Comparison of ENCODE assay signal across 8 cellular contexts in the genomic region with DNA sequence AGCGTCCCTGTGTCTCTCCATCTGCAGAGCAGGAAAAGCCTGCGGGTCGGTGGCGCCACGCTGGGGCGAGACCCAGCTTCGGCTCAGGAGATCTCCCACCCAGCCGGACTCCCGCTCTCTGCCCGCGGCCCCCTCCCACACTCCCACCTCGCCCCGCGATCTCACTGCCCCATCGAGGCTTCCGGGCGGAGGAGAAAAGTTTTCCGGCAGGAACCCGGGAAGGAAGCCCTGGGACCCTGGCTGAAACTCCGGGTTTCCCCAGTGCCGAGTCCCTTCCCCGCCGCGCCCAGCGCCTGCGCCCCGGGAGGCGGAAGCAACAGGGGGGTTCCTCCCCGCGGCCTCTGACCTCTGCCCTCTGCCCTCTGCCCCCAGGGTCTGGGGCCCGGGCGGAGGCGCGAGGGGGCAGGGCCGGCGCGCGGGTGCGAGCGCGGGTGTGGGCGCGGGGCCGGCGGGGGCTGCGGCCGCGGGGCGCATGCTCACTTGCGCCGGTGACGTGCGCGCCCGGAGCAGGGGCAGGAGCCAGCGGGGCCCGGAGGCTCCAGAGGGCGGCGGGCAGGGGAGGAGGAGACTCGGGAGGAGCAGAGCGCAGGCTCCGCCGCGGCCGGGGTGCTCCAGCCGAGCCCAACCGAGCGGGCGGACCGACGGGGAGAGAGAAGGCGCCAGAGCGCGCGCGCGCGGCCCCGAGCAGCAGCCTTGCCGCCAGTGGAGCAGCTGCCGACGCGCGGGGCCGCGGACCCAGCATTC. TPM values are rescaled to one million over a fixed set of nuclear protein-coding genes. Genes with fewer than 3 reads are reported as not detected.
DNase-seq lines count a peak whose midpoint lies in the region; ATAC-seq, FAIRE-seq and TF ChIP-seq lines count a peak whose summit lies in the region.

A gene (plus strand): TSS at position 541 of the 744 bp plus-strand sequence. CDS start 379 bp downstream, outside the sequence.

- H3K27ac ChIP-seq in right atrium auricular region: peak within 1 kb of the TSS; percentile 95 to 98
- peak within 1 kb of the TSS; percentile 90 for H3K27ac ChIP-seq in urinary bladder (ENCODE audit: low read depth)

- TF ChIP-seq POLR2A in GM12892 (IDR thresholded peaks at IDR 0.05; ENCODE audit: low read depth, low read length): peak; percentile 81

- H3K36me3 Mint-ChIP-seq in T-helper 2 cell treated with Interferon-gamma antibody and Interleukin-4, amounts not matched to agents 5 μg/mL and 100 μg/mL, for 36 hours (ENCODE audit: low read depth): peaks cover 3% of the 10 kb centered on the region

- peak in 1 of 2 donors; percentile 50 for TF ChIP-seq CTCF in right atrium auricular region (IDR thresholded peaks at IDR 0.05)

- H3K27me3 ChIP-seq in right atrium auricular region: no peaks in the 10 kb centered on the region

- H3K4me3 Mint-ChIP-seq in T-helper 2 cell treated with Interferon-gamma antibody and Interleukin-4, amounts not matched to agents 5 μg/mL and 100 μg/mL, for 36 hours: peak within 1 kb of the TSS; percentile 90

- peaks cover 0 to 41% of the 10 kb centered on the region in 2 donors for H3K4me1 ChIP-seq in right atrium auricular region
- H3K4me1 ChIP-seq in urinary bladder (ENCODE audit: insufficient read depth): no peaks in the 10 kb centered on the region

- ATAC-seq in HG02623 (IDR thresholded peaks at IDR 0.05; ENCODE audit: unreplicated experiment): peak; percentile 69

- peak within 1 kb of the TSS; percentile 92 for H3K27ac Mint-ChIP-seq in T-helper 2 cell treated with Interferon-gamma antibody and Interleukin-4, amounts not matched to agents 5 μg/mL and 100 μg/mL, for 36 hours

- H3K36me3 ChIP-seq in right atrium auricular region (no peaks in the 10 kb centered on the region), urinary bladder (ENCODE audit: insufficient read depth) (no peaks in the 10 kb centered on the region)

- no peaks in the 10 kb centered on the region for H3K9me3 Mint-ChIP-seq in T-helper 2 cell treated with Interferon-gamma antibody and Interleukin-4, amounts not matched to agents 5 μg/mL and 100 μg/mL, for 36 hours

- FAIRE-seq in GM12892 (lab: Jason Lieb, UNC): peak; percentile 88

- H3K4me3 ChIP-seq in right atrium auricular region: peak within 1 kb of the TSS; percentile 69 to 81
- peak within 1 kb of the TSS; percentile 89 for H3K4me3 ChIP-seq in urinary bladder (ENCODE audit: low read depth, low read length)

- no peaks in the 10 kb centered on the region for H3K9me3 ChIP-seq in right atrium auricular region

- peaks cover 42% of the 10 kb centered on the region for H3K4me1 Mint-ChIP-seq in T-helper 2 cell treated with Interferon-gamma antibody and Interleukin-4, amounts not matched to agents 5 μg/mL and 100 μg/mL, for 36 hours (ENCODE audit: low read depth)

- no peaks in the 10 kb centered on the region for H3K27me3 Mint-ChIP-seq in T-helper 2 cell treated with Interferon-gamma antibody and Interleukin-4, amounts not matched to agents 5 μg/mL and 100 μg/mL, for 36 hours (ENCODE audit: low read depth)

- WGBS in urinary bladder: under 1% methylated on average over 86 of the region's 86 CpGs

- DNase-seq in GM12892 (ENCODE audit: insufficient read length): peak; percentile 91
- peak; percentile 94 for DNase-seq in NCI-H1105 (lab: John Stamatoyannopoulos, UW)
- DNase-seq in T-helper 2 cell treated with Interferon-gamma antibody and Interleukin-4, amounts not matched to agents 5 μg/mL and 100 μg/mL, for 36 hours (ENCODE audit: low spot score): peak; percentile 86
- peak in 57 of 58 donors; percentile 28 to 93 (median 84) for DNase-seq in anterior cingulate cortex (lab: John Stamatoyannopoulos, UW)
- peak; percentile 91 for DNase-seq in right atrium auricular region (ENCODE audit: low spot score)
- DNase-seq in pulmonary artery endothelial cell (ENCODE audit: low read depth, low spot score): peak; percentile 73

RNA-seq across cellular contexts. Expression of the gene that starts here (rescaled TPM):
- 18.7 TPM for polyA plus RNA-seq in GM12892 (2012; ENCODE audit: missing spikeins)
- total RNA-seq in right atrium auricular region (10 to 100 TPM; 31.8 to 48.6 TPM), pulmonary artery endothelial cell (23.7 and 24.2 TPM in 2 replicates), urinary bladder (26.2 TPM)
- polyA plus RNA-seq in urinary bladder: 11.4 TPM

Comparison
In these comparisons a context has a peak if more than half of its experiments do, and no peak if none do; other contexts are left out.
1. Peak in every context shown above with its lines: DNase-seq, ATAC-seq, H3K4me3 ChIP-seq and H3K27ac ChIP-seq.